In the genomic region with DNA sequence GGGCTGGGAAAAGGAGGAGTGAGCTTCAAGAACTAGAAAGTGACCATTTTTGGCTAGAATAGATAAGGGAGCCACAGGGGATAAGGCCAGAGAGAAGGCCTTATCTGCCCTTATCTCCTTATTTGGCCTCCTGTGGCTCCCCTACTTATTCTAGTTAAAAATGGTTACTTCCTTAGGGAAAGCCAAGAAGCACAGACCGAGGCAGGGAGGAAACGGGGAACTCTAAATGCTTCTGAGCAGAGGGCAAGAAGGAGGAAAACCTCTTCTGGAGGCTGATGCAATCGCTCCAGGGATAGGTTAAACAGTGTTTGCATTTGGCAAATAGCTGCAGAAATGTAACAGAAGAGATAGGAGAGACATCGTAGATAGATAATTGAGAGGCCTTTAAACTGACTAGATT, we compare ENCODE assay signal across 22 cellular contexts. TPM values are rescaled to one million over a fixed set of nuclear protein-coding genes. Genes with fewer than 3 reads are reported as not detected.
DNase-seq lines count a peak whose midpoint lies in the region; ATAC-seq, FAIRE-seq and TF ChIP-seq lines count a peak whose summit lies in the region.
"Had no signal": no experiment of that assay in that cellular context is flagged by ENCODE, and none has a peak within 500 bp of the region (broad histone marks: within the 10 kb centered on the region; RNA-seq: fewer than 3 reads in every experiment).

No MANE protein-coding gene starts in this region.

- no peak overlapping the region for H2BK5ac ChIP-seq in H1 (ENCODE audit: low read depth, low read length)

- no peak overlapping the region for H2BK12ac ChIP-seq in H1 (ENCODE audit: low read depth, low read length)

- H3K4me2 ChIP-seq in H1 (ENCODE audit: insufficient read depth in 1 of 2, low read depth in 2 of 2, low read length in 2 of 2) (no peak overlapping the region), HepG2 (ENCODE audit: low read depth, low read length) (0 out of 2 replicates have a peak overlapping the region, but pooled peaks have one; percentile 4)

- POLR2A ChIA-PET in H1 (lab: Charles Lee; ENCODE audit: partially characterized antibody): no interaction called here
- POLR2A ChIA-PET in HepG2 (lab: Yijun Ruan, JAX): no interaction called here

- H4K5ac ChIP-seq in H1 (ENCODE audit: insufficient read length, low read depth, low read length): no peak overlapping the region

- TF ChIP-seq CTCF in H1 (IDR thresholded peaks at IDR 0.05; ENCODE audit: control extremely low read depth in 1 of 3, insufficient read depth in 1 of 3, low read depth in 1 of 3, low read length in 3 of 3) (no peak), HepG2 (CRISPR knock-in tag; IDR thresholded peaks at IDR 0.05) (no peak), upper lobe of right lung (IDR thresholded peaks at IDR 0.05) (no peak), CD14-positive monocyte (IDR thresholded peaks at IDR 0.05) (no peak)

- no peaks in the 10 kb centered on the region for H3K27me3 ChIP-seq in H1 (replicated peaks in 1 of 4; ENCODE audit: control insufficient read depth in 3 of 4, extremely low read depth in 1 of 4, insufficient read depth in 3 of 4, low read length in 3 of 4)
- H3K27me3 ChIP-seq in HepG2 (ENCODE audit: control insufficient read depth in 1 of 2, insufficient read depth in 2 of 2, low read length in 2 of 2): no peaks in the 10 kb centered on the region
- H3K27me3 ChIP-seq in upper lobe of right lung: no peaks in the 10 kb centered on the region
- H3K27me3 ChIP-seq: vagina had no signal

- H3K9me3 Mint-ChIP-seq in CD14-positive monocyte: peaks cover 0 to 9% (median 3%) of the 10 kb centered on the region in 7 donors
- H3K9me3 Mint-ChIP-seq: activated B cell treated with CpG ODN at 0.5 μM for 24 hours; CD8-positive, alpha-beta T cell had no signal

- no peak overlapping the region for H3K56ac ChIP-seq in H1 (replicated peaks; ENCODE audit: insufficient read length, low read depth, low read length)

- H3K36me3 Mint-ChIP-seq in CD14-positive monocyte: no peaks in the 10 kb centered on the region
- H3K36me3 Mint-ChIP-seq: CD8-positive, alpha-beta T cell had no signal

- no peak overlapping the region for H2BK20ac ChIP-seq in H1 (ENCODE audit: low read length)

- H2AFZ ChIP-seq in H1 (ENCODE audit: low read length): 0 out of 2 replicates have a peak overlapping the region, but pooled peaks have one; percentile 46
- no peak overlapping the region for H2AFZ ChIP-seq in HepG2 (ENCODE audit: low read length)
- H2AFZ ChIP-seq: parathyroid adenoma had no signal

- no peaks in the 10 kb centered on the region for H3K4me1 Mint-ChIP-seq in CD14-positive monocyte
- H3K4me1 Mint-ChIP-seq: activated B cell treated with CpG ODN at 0.5 μM for 24 hours had no signal

- no peak overlapping the region for H3K4me3 ChIP-seq in H1 (ENCODE audit: extremely low read depth in 1 of 4, insufficient read depth in 2 of 4, low read depth in 3 of 4, low read length in 4 of 4)
- no peak overlapping the region for H3K4me3 ChIP-seq in HepG2 (replicated peaks in 1 of 3; ENCODE audit: insufficient read depth in 1 of 3, low read depth in 2 of 3, low read length in 3 of 3)
- H3K4me3 ChIP-seq in upper lobe of right lung: no peak overlapping the region
- H3K4me3 ChIP-seq: vagina had no signal

- no peak overlapping the region for H4K8ac ChIP-seq in H1 (ENCODE audit: extremely low read depth, insufficient read depth, low read length)

- no peak overlapping the region for H3K14ac ChIP-seq in H1 (ENCODE audit: insufficient read length)

- no peak overlapping the region for H3K27ac Mint-ChIP-seq in CD14-positive monocyte
- H3K27ac Mint-ChIP-seq: activated B cell treated with CpG ODN at 0.5 μM for 24 hours; CD8-positive, alpha-beta T cell had no signal

- H3K79me2 ChIP-seq in H1 (ENCODE audit: control insufficient read depth in 1 of 2, insufficient read depth in 2 of 2, low read length in 2 of 2): no peaks in the 10 kb centered on the region
- no peaks in the 10 kb centered on the region for H3K79me2 ChIP-seq in HepG2 (ENCODE audit: insufficient read depth, low read length)
- H3K79me2 ChIP-seq: parathyroid adenoma had no signal

- no peak for TF ChIP-seq RAD21 in H1 (IDR thresholded peaks at IDR 0.05 in 1 of 2, conservative IDR thresholded peaks at IDR 0.05 in 1 of 2; ENCODE audit: low read depth in 2 of 2, low read length in 2 of 2)
- no peak for TF ChIP-seq RAD21 in HepG2 (CRISPR knock-in tag; IDR thresholded peaks at IDR 0.05)

- H4K91ac ChIP-seq in H1 (replicated peaks; ENCODE audit: insufficient read length, low read length): no peak overlapping the region

- in situ Hi-C loops in HepG2 (cut with HindIII; ENCODE audit: extremely low pct_ligation_motif_present, low pct_unique_long_range_greater_than_20kb): loop anchor here (5.0 kb wide), 1 partner anchor 129 kb away; no protein-coding TSS in a partner anchor

- H3K27me3 Mint-ChIP-seq in CD14-positive monocyte (ENCODE audit: low read depth in 3 of 3): peaks cover 1 to 3% (median 3%) of the 10 kb centered on the region in 3 donors

- CTCF ChIA-PET in H1 (lab: Charles Lee; ENCODE audit: partially characterized antibody) (interaction anchor here (0.7 to 1.2 kb wide), 2 partner anchors 12 to 130 kb away, joined by 3 read pairs; no protein-coding TSS in a partner anchor), HepG2 (lab: Yijun Ruan, JAX; ENCODE audit: low intra/inter-chr PET ratio, low total read pairs) (no interaction called here)

- H4K20me1 ChIP-seq in H1 (replicated peaks in 1 of 2; ENCODE audit: control insufficient read depth in 1 of 2, insufficient read depth in 2 of 2, low read length in 2 of 2) (no peaks in the 10 kb centered on the region), HepG2 (ENCODE audit: insufficient read depth, low read length) (no peaks in the 10 kb centered on the region)

- WGBS in H1 (ENCODE audit: extremely low coverage in 1 of 2, insufficient coverage in 1 of 2, insufficient read length in 1 of 2, insufficient replicate concordance in 2 of 2, low coverage in 1 of 2, low lambda C conversion rate in 2 of 2, missing lambda C conversion rate in 1 of 2), 2 experiments: 86% methylated on average over 4 of the region's 4 CpGs; no CpG with 5 or more reads in 1 of the 2 experiments
- WGBS in HepG2 (ENCODE audit: low lambda C conversion rate): 58% methylated on average over 4 of the region's 4 CpGs

- no peak overlapping the region for H2BK15ac ChIP-seq in H1 (ENCODE audit: low read length)

- H3K23me2 ChIP-seq in H1 (ENCODE audit: low read depth, low read length): no peaks in the 10 kb centered on the region

- no peak overlapping the region for H2AK5ac ChIP-seq in H1 (ENCODE audit: low read depth, low read length)

- no peak overlapping the region for H3K23ac ChIP-seq in H1 (ENCODE audit: insufficient read length)

- no peak overlapping the region for H3K4ac ChIP-seq in H1 (replicated peaks; ENCODE audit: insufficient read length, low read depth, low read length)

- H3K36me3 ChIP-seq in H1 (ENCODE audit: control insufficient read depth in 2 of 4, insufficient read depth in 4 of 4, low read length in 3 of 4): no peaks in the 10 kb centered on the region; a peak in 1 of 8 replicates
- H3K36me3 ChIP-seq in HepG2 (replicated peaks in 1 of 2; ENCODE audit: control insufficient read depth in 1 of 2, insufficient read depth in 2 of 2, low read length in 2 of 2): 0 out of 5 replicates have a peak, but pooled peaks cover 0 to 1% of the 10 kb centered on the region in 2 experiments
- no peaks in the 10 kb centered on the region for H3K36me3 ChIP-seq in upper lobe of right lung
- H3K36me3 ChIP-seq: vagina had no signal

- ATAC-seq in Right ventricle myocardium superior (ENCODE audit: poor library complexity): peak; percentile 32
- ATAC-seq in left cardiac atrium: no peak
- ATAC-seq in HepG2: peak; percentile 38; the same call in 1 of the 3 replicates
- peak; percentile 60 for ATAC-seq in upper lobe of right lung
- no peak for ATAC-seq in GM21390 (IDR thresholded peaks at IDR 0.05; ENCODE audit: unreplicated experiment)
- ATAC-seq in GM18867 (IDR thresholded peaks at IDR 0.05; ENCODE audit: unreplicated experiment): no peak
- ATAC-seq: CD8-positive, alpha-beta T cell had no signal

- DNase-seq in Right ventricle myocardium superior (no peak), left cardiac atrium (no peak), H1 (ENCODE audit: low read depth in 1 of 2, low spot score in 2 of 2) (no peak), HepG2 (ENCODE audit: low spot score) (no peak), upper lobe of right lung (no peak), CD14-positive monocyte (ENCODE audit: low spot score) (no peak)
- DNase-seq: activated B cell treated with CpG ODN at 0.5 μM for 24 hours; activated effector memory CD4-positive, alpha-beta T cell treated with anti-CD3 and anti-CD28 coated beads, Interleukin-2, amount 50 U/mL, for 16 hours; anterior cingulate cortex; CD8-positive, alpha-beta T cell; Kasumi-1; kidney; NCI-H1417; NCI-H2171; NCI-H82; stimulated activated naive CD4-positive, alpha-beta T cell treated with Interleukin-2 at 50 U/mL for 16 hours had no signal

- H3K9ac ChIP-seq in H1 (replicated peaks in 1 of 4; ENCODE audit: extremely low read depth in 1 of 4, low read depth in 3 of 4, low read length in 3 of 4) (no peak overlapping the region), HepG2 (ENCODE audit: insufficient read depth, low read depth, low read length) (no peak overlapping the region)
- H3K9ac ChIP-seq: parathyroid adenoma had no signal

- FAIRE-seq in H1 (lab: Jason Lieb, UNC) (no peak), HepG2 (lab: Jason Lieb, UNC) (no peak)
- FAIRE-seq: A204.1, colon, kidney had no signal

- H3K4me1 ChIP-seq in H1 (replicated peaks in 1 of 4; ENCODE audit: control insufficient read depth in 3 of 4, insufficient read depth in 4 of 4, low read length in 3 of 4) (no peaks in the 10 kb centered on the region; a peak in 1 of 7 replicates), HepG2 (ENCODE audit: insufficient read depth, low read length) (peaks cover 19% of the 10 kb centered on the region), upper lobe of right lung (peaks cover 30% of the 10 kb centered on the region)
- H3K4me1 ChIP-seq: parathyroid adenoma had no signal

- no peak overlapping the region for H3K4me3 Mint-ChIP-seq in CD14-positive monocyte
- H3K4me3 Mint-ChIP-seq: activated B cell treated with CpG ODN at 0.5 μM for 24 hours; CD8-positive, alpha-beta T cell had no signal

- no TSS peak for BruUV-seq in HepG2 (replicated peaks; lab: Mats Ljungman, UMichigan)

- H3K79me1 ChIP-seq in H1 (ENCODE audit: low read depth, low read length): no peaks in the 10 kb centered on the region

- no peak overlapping the region for H2BK120ac ChIP-seq in H1 (replicated peaks; ENCODE audit: low read depth, low read length)

- H3K27ac ChIP-seq in H1 (ENCODE audit: low read depth, low read length) (no peak overlapping the region), HepG2 (ENCODE audit: extremely low read length, insufficient read depth, low read length) (no peak overlapping the region), upper lobe of right lung (no peak overlapping the region)
- H3K27ac ChIP-seq: parathyroid adenoma, vagina had no signal

- TF ChIP-seq POLR2A in H1 (IDR thresholded peaks at IDR 0.05; ENCODE audit: control extremely low read depth in 1 of 2, low read depth in 2 of 2, low read length in 2 of 2) (no peak), HepG2 (IDR thresholded peaks at IDR 0.05; ENCODE audit: insufficient read depth in 1 of 2, low read depth in 2 of 2, low read length in 2 of 2) (no peak)

- TF ChIP-seq EP300 in H1 (IDR thresholded peaks at IDR 0.05; ENCODE audit: borderline replicate concordance in 1 of 2, low read depth in 2 of 2, low read length in 2 of 2) (no peak), HepG2 (IDR thresholded peaks at IDR 0.05; ENCODE audit: low read depth in 2 of 2, low read length in 2 of 2) (no peak), HepG2 (CRISPR knock-in tag; IDR thresholded peaks at IDR 0.05; ENCODE audit: borderline replicate concordance) (no peak)

- intact Hi-C loops in Right ventricle myocardium superior (cut with DNase I) (no loop called here), left cardiac atrium (cut with DNase I) (loop anchor here (5.0 to 10.0 kb wide), 2 partner anchors 111 to 124 kb away; no protein-coding TSS in a partner anchor), HepG2 (cut with micrococcal nuclease; ENCODE audit: unreplicated experiment) (no loop called here), upper lobe of right lung (cut with DNase I) (no loop called here), CD14-positive monocyte (cut with micrococcal nuclease) (no loop called here)

- peaks cover 0 to 5% of the 10 kb centered on the region in 2 experiments; a peak in 1 of 4 replicates for H3K9me3 ChIP-seq in H1 (ENCODE audit: insufficient read depth in 2 of 2, low read depth in 1 of 2, low read length in 1 of 2)
- H3K9me3 ChIP-seq in HepG2 (ENCODE audit: low read length): no peaks in the 10 kb centered on the region
- no peaks in the 10 kb centered on the region for H3K9me3 ChIP-seq in upper lobe of right lung
- H3K9me3 ChIP-seq: vagina had no signal

- H3K18ac ChIP-seq in H1 (ENCODE audit: extremely low read depth, low read length): no peak overlapping the region

RNA-seq across cellular contexts. Expression of a gene that starts 18.6 kb away (rescaled TPM):
- total RNA-seq in Right ventricle myocardium superior (159 TPM), left cardiac atrium (100 to 1,000 TPM; 110 to 121 TPM), HepG2 (2016; rRNA removed; fragmentation: Illumina TruSeq; extraction: Trizol) (3.7 and 5.8 TPM in 2 replicates), upper lobe of right lung (139 TPM)
- total RNA-seq in H1 (2021; fragmentation: NEBNext Ultra II Directional; extraction: Animal tissue kit (Norgen Biotek cat#: 25700)): 2.1 TPM in 2 replicates
- polyA plus RNA-seq in H1 (2011; rRNA removed) (1.2 TPM in 2 replicates), HepG2 (2011; rRNA removed) (5.3 and 5.8 TPM in 2 replicates), CD14-positive monocyte (1 to 10 TPM; 1.1 to 1.7 TPM)
- polyA plus RNA-seq in H1 (2011; cell fraction: cytosol; rRNA removed): 1.6 TPM
- 2.5 TPM for polyA plus RNA-seq in H1 (2011; cell fraction: nucleus; rRNA removed)
- 1.7 to 4.5 TPM (median 3.1 TPM) in 4 replicates for polyA plus RNA-seq in H1 (2012, experiment 1 of 2)
- 1.0 TPM for polyA plus RNA-seq in H1 (2012, experiment 2 of 2)
- polyA plus RNA-seq in H1 (2013, experiment 1 of 2): 3.4 TPM
- 3.5 TPM for polyA plus RNA-seq in H1 (2013, experiment 2 of 2)
- polyA minus RNA-seq in H1 (2011; rRNA and poly(A)+ RNA removed): 2.7 and 3.0 TPM in 2 replicates
- polyA minus RNA-seq in H1 (2011; cell fraction: cytosol; rRNA and poly(A)+ RNA removed): 4.5 TPM
- 4.5 TPM for polyA minus RNA-seq in H1 (2011; cell fraction: nucleus; rRNA and poly(A)+ RNA removed)
- total RNA-seq in HepG2 (2016; cell fraction: cytosol; rRNA removed; fragmentation: Illumina TruSeq; extraction: Trizol; ENCODE audit: low read depth): 0.40 and 0.62 TPM in 2 replicates
- total RNA-seq in HepG2 (2016; cell fraction: insoluble cytoplasmic fraction; rRNA removed; fragmentation: Illumina TruSeq; extraction: Trizol): 2.3 and 7.2 TPM in 2 replicates
- total RNA-seq in HepG2 (2016; cell fraction: membrane; rRNA removed; fragmentation: Illumina TruSeq; extraction: Trizol): 1.4 and 1.5 TPM in 2 replicates
- total RNA-seq in HepG2 (2016; cell fraction: nucleus; rRNA removed; fragmentation: Illumina TruSeq; extraction: Trizol): 8.7 and 10.3 TPM in 2 replicates
- polyA plus RNA-seq in HepG2 (2011; cell fraction: cytosol; rRNA removed): 3.6 and 4.6 TPM in 2 replicates
- 7.4 and 8.5 TPM in 2 replicates for polyA plus RNA-seq in HepG2 (2011; cell fraction: nucleus; rRNA removed)
- 7.2 and 14.9 TPM in 2 replicates for polyA plus RNA-seq in HepG2 (2012)
- polyA plus RNA-seq in HepG2 (2016; cell fraction: cytosol; fragmentation: Illumina TruSeq; extraction: Trizol; ENCODE audit: low read depth): 0.29 and 0.38 TPM in 2 replicates
- 2.2 and 2.4 TPM in 2 replicates for polyA plus RNA-seq in HepG2 (2016; cell fraction: insoluble cytoplasmic fraction; fragmentation: Illumina TruSeq; extraction: Trizol; ENCODE audit: low read depth)
- 0.31 and 0.57 TPM in 2 replicates for polyA plus RNA-seq in HepG2 (2016; cell fraction: membrane; fragmentation: Illumina TruSeq; extraction: Trizol; ENCODE audit: low read depth)
- 6.3 and 7.6 TPM in 2 replicates for polyA plus RNA-seq in HepG2 (2016; cell fraction: nucleus; fragmentation: Illumina TruSeq; extraction: Trizol; ENCODE audit: insufficient read depth, low read depth)
- 10.2 and 16.5 TPM in 2 replicates for polyA minus RNA-seq in HepG2 (2011; rRNA and poly(A)+ RNA removed; ENCODE audit: low replicate concordance)
- 12.9 and 14.9 TPM in 2 replicates for polyA minus RNA-seq in HepG2 (2011; cell fraction: cytosol; rRNA and poly(A)+ RNA removed)
- 20.0 and 24.4 TPM in 2 replicates for polyA minus RNA-seq in HepG2 (2011; cell fraction: nucleus; rRNA and poly(A)+ RNA removed)
- total RNA-seq: activated B cell treated with CpG ODN at 0.5 μM for 24 hours; CD8-positive, alpha-beta T cell had no signal

Comparison
In these comparisons a context has a peak if more than half of its experiments do, and no peak if none do; other contexts are left out.
1. ATAC-seq: peak in Right ventricle myocardium superior (single experiment), HepG2 (single experiment) and upper lobe of right lung (single experiment); none in left cardiac atrium (0 of 2), GM21390 (single experiment) and GM18867 (single experiment).
2. intact Hi-C loops: an anchor here in left cardiac atrium (5.0 to 10.0 kb wide); none called in Right ventricle myocardium superior, HepG2, upper lobe of right lung and CD14-positive monocyte.
3. RNA of a gene that starts 18.6 kb away (total RNA-seq): 159 TPM in Right ventricle myocardium superior (single experiment), 139 TPM in upper lobe of right lung (single experiment) and 110 to 121 TPM in left cardiac atrium; 0.40 to 10.3 TPM in HepG2 and 2.1 TPM in H1; every median in the first group is over 4 times any median in the second.